Comparison of ENCODE assay signal across 22 cellular contexts in the genomic region with DNA sequence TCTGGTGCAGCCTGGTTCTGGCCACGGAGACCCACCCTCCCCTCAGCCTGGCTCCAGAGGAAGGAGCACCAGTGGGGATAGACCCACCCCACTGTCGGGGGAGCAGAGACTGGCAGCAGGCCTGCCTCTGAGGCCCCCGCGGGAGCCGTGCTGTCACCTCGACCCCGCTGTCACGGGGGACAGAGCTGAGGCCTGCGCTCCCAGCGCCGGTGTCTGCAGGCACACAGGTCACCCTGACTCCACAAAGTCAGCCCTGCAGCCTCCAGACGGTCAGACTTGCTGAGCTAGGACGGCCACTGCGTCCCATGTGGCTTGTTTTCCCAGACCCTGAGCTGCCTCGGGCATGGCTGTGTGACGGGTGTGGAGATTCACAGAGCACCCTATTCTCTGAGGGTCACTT. TPM values are rescaled to one million over a fixed set of nuclear protein-coding genes. Genes with fewer than 3 reads are reported as not detected.
DNase-seq lines count a peak whose midpoint lies in the region; ATAC-seq and TF ChIP-seq lines count a peak whose summit lies in the region.
"Had no signal": no experiment of that assay in that cellular context is flagged by ENCODE, and none has a peak within 500 bp of the region (broad histone marks: within the 10 kb centered on the region; RNA-seq: fewer than 3 reads in every experiment).

No MANE protein-coding gene starts in this region.

- no peak for ATAC-seq in mucosa of descending colon

- TF ChIP-seq CTCF in left ventricle myocardium inferior (IDR thresholded peaks at IDR 0.05; ENCODE audit: borderline replicate concordance), result no peak
- no peak for TF ChIP-seq CTCF in mucosa of descending colon (IDR thresholded peaks at IDR 0.05)

- DNase-seq in left ventricle myocardium inferior (no peak), retina (peak; percentile 28), NCI-H1694 treated with DMSO at 0.1 percent for 48 hours (lab: John Stamatoyannopoulos, UW) (no peak), mucosa of descending colon (no peak)
- DNase-seq in activated CD4-positive, alpha-beta T cell treated with anti-CD3 and anti-CD28 coated beads, Interleukin-2, amount 50 U/mL, for 1 hour, result no peak
- DNase-seq: C1 segment of cervical spinal cord; Calu3; CD8-positive, alpha-beta memory T cell; DMS153; GM23248; HCEC 1CT; NCI-H1105; NCI-H2081; NCI-H2171; NCI-H345; NCI-H524; NCI-H82; OCI-M1 had no signal

- H3K9me3 ChIP-seq in BLaER1 treated with 17β-estradiol and CSF1 and Interleukin-3, amounts not matched to agents 10 nM and 100 nM (replicated peaks in 1 of 11), result no peaks in the 10 kb centered on the region
- H3K9me3 ChIP-seq in left ventricle myocardium inferior (replicated peaks), result no peaks in the 10 kb centered on the region
- no peaks in the 10 kb centered on the region for H3K9me3 ChIP-seq in mucosa of descending colon

- H3K4me1 ChIP-seq in BLaER1 treated with 17β-estradiol and CSF1 and Interleukin-3, amounts not matched to agents 10 nM and 100 nM, result peaks cover 3 to 52% (median 44%) of the 10 kb centered on the region in 10 experiments; a peak in 19 of 20 replicates
- peaks cover 39% of the 10 kb centered on the region for H3K4me1 ChIP-seq in left ventricle myocardium inferior
- H3K4me1 ChIP-seq in mucosa of descending colon (ENCODE audit: low read depth), result no peaks in the 10 kb centered on the region

- H3K9ac ChIP-seq in BLaER1 treated with 17β-estradiol and CSF1 and Interleukin-3, amounts not matched to agents 10 nM and 100 nM, result peak overlapping the region in 7 of 11 experiments; percentile 8 to 54 (median 28); a peak in 8 of 22 replicates
- H3K9ac ChIP-seq: GM23248, KMS-11 had no signal

- peaks cover 0 to 70% (median 28%) of the 10 kb centered on the region in 11 experiments; a peak in 15 of 22 replicates for H3K36me3 ChIP-seq in BLaER1 treated with 17β-estradiol and CSF1 and Interleukin-3, amounts not matched to agents 10 nM and 100 nM
- no peaks in the 10 kb centered on the region for H3K36me3 ChIP-seq in left ventricle myocardium inferior
- no peaks in the 10 kb centered on the region for H3K36me3 ChIP-seq in mucosa of descending colon (ENCODE audit: low read depth)

- H3K4me2 ChIP-seq in BLaER1 treated with 17β-estradiol and CSF1 and Interleukin-3, amounts not matched to agents 10 nM and 100 nM, result peak overlapping the region in 9 of 11 experiments; percentile 18 to 69 (median 48); a peak in 18 of 22 replicates
- H3K4me2 ChIP-seq: KMS-11 had no signal

- peaks cover 0 to 62% (median 8%) of the 10 kb centered on the region in 11 experiments; a peak in 10 of 22 replicates for H4K20me1 ChIP-seq in BLaER1 treated with 17β-estradiol and CSF1 and Interleukin-3, amounts not matched to agents 10 nM and 100 nM

- no peaks in the 10 kb centered on the region for H3K27me3 ChIP-seq in BLaER1 treated with 17β-estradiol and CSF1 and Interleukin-3, amounts not matched to agents 10 nM and 100 nM
- H3K27me3 ChIP-seq in left ventricle myocardium inferior (ENCODE audit: low read depth), result no peaks in the 10 kb centered on the region

- intact Hi-C loops in left ventricle myocardium inferior (cut with micrococcal nuclease) (no loop called here), mucosa of descending colon (cut with DNase I, micrococcal nuclease) (no loop called here)

- peak overlapping the region in 7 of 11 experiments; percentile 3 to 43 (median 34); a peak in 6 of 22 replicates for H3K27ac ChIP-seq in BLaER1 treated with 17β-estradiol and CSF1 and Interleukin-3, amounts not matched to agents 10 nM and 100 nM
- peak overlapping the region; percentile 8 for H3K27ac ChIP-seq in angular gyrus (ENCODE audit: low read depth, low read length)
- H3K27ac ChIP-seq in left ventricle myocardium inferior (replicated peaks), result peak overlapping the region; percentile 69
- H3K27ac ChIP-seq: GM23248, KMS-11 had no signal

- no peak overlapping the region for H3K4me3 ChIP-seq in BLaER1 treated with 17β-estradiol and CSF1 and Interleukin-3, amounts not matched to agents 10 nM and 100 nM
- H3K4me3 ChIP-seq in left ventricle myocardium inferior, result no peak overlapping the region
- H3K4me3 ChIP-seq in mucosa of descending colon, result no peak overlapping the region
- H3K4me3 ChIP-seq: GM23248 had no signal

RNA-seq across cellular contexts. Expression of a gene that starts 32.3 kb away (rescaled TPM):
- total RNA-seq in left ventricle myocardium inferior, result 46.6 TPM
- 1 to 10 TPM; 2.5 to 6.9 (median 2.9) TPM for total RNA-seq in mucosa of descending colon
- total RNA-seq: HT1080 had no signal

RNA-seq across cellular contexts. Expression of a gene that starts 51.0 kb away (rescaled TPM):
- 195 TPM for total RNA-seq in left ventricle myocardium inferior
- total RNA-seq in mucosa of descending colon, result 1 to 10 TPM in 1 of 3 donors, under 1 TPM in 2; 0.20 to 1.7 (median 0.80) TPM
- total RNA-seq: HT1080 had no signal

Comparison
In these comparisons a context has a peak if more than half of its experiments do, and no peak if none do; other contexts are left out.
1. H3K27ac ChIP-seq: peak in every context shown above with its lines; median percentile 69 in left ventricle myocardium inferior; 34 in BLaER1 treated with 17β-estradiol and CSF1 and Interleukin-3, amounts not matched to agents 10 nM and 100 nM; 8 in angular gyrus.
2. RNA of a gene that starts 51.0 kb away (total RNA-seq): 195 TPM in left ventricle myocardium inferior (single experiment); 0.20 to 1.7 TPM in mucosa of descending colon; every median in the first group is over 10 times any median in the second.